In the genomic region with DNA sequence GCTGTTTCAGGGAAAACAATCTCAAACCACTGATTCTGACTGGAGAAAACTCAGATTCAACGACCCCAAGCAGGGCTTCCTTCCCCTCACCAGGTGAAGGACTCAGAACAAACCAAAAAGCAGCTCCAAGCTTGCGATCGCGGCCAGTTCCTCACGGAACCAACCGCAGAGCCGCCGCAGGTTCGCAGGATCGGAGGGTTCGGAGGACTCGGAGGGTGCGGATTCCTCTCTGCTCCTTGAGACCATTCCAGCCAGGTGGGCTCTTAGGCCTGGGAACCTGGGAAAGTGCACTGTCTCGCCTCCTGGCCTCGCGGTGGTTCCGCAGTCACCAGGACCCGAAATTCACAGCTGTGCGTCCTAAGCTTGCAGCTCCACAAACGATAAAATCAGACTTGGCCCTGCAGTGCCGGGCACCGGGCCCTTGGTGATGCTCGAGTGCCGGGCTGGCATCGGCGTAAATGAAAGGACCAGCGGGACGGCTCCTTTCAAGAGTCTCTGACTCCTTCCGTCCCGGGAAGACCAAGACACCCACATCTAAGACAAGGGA, we compare ENCODE assay signal across 8 cellular contexts.
DNase-seq lines count a peak whose midpoint lies in the region; ATAC-seq and TF ChIP-seq lines count a peak whose summit lies in the region.

No MANE protein-coding gene starts in this region.

- H2AFZ ChIP-seq in osteoblast (ENCODE audit: low read length) = peak overlapping the region; percentile 100

- 0% methylated on average over 13 to 30 of the region's 30 CpGs for WGBS in tibial nerve, 2 donors

- H3K4me2 ChIP-seq in osteoblast (ENCODE audit: insufficient read depth, low read length) = peak overlapping the region; percentile 95

- peak overlapping the region; percentile 60 for H3K4me3 ChIP-seq in SJSA1
- H3K4me3 ChIP-seq in osteoblast (ENCODE audit: insufficient read depth, low read length) = peak overlapping the region; percentile 92
- peak overlapping the region; percentile 67 to 92 (median 89) for H3K4me3 ChIP-seq in tibial nerve

- no peaks in the 10 kb centered on the region for H4K20me1 ChIP-seq in osteoblast (ENCODE audit: insufficient read depth, low read length)

- H3K27ac Mint-ChIP-seq in glutamatergic neuron (ENCODE audit: unreplicated experiment) = peak overlapping the region; percentile 84

- no peak for TF ChIP-seq POLR2A in tibial nerve (IDR thresholded peaks at IDR 0.05)

- H3K27me3 ChIP-seq in SJSA1 (replicated peaks) = no peaks in the 10 kb centered on the region
- peaks cover 24% of the 10 kb centered on the region for H3K27me3 ChIP-seq in osteoblast (ENCODE audit: insufficient read depth, low read length)
- peaks cover 0 to 6% of the 10 kb centered on the region in 2 donors for H3K27me3 ChIP-seq in tibial nerve

- H3K9me3 Mint-ChIP-seq in glutamatergic neuron (ENCODE audit: unreplicated experiment) = peaks cover 16% of the 10 kb centered on the region

- no peaks in the 10 kb centered on the region for H3K36me3 ChIP-seq in KOPT-K1 (ENCODE audit: insufficient read depth, low read length)
- no peaks in the 10 kb centered on the region for H3K36me3 ChIP-seq in SJSA1
- H3K36me3 ChIP-seq in osteoblast (ENCODE audit: insufficient read depth, low read length) = no peaks in the 10 kb centered on the region
- H3K36me3 ChIP-seq in tibial nerve = no peaks in the 10 kb centered on the region

- ATAC-seq in GM21737 (IDR thresholded peaks at IDR 0.05; ENCODE audit: unreplicated experiment) = peak; percentile 71

- H3K9me3 ChIP-seq in KOPT-K1 (ENCODE audit: insufficient read depth, low read length, poor library complexity, severe bottlenecking) = no peaks in the 10 kb centered on the region
- no peaks in the 10 kb centered on the region for H3K9me3 ChIP-seq in SJSA1 (replicated peaks)
- no peaks in the 10 kb centered on the region for H3K9me3 ChIP-seq in osteoblast (ENCODE audit: low read depth, low read length)
- no peaks in the 10 kb centered on the region for H3K9me3 ChIP-seq in tibial nerve

- H3K79me2 ChIP-seq in osteoblast (ENCODE audit: insufficient read depth, low read length) = no peaks in the 10 kb centered on the region

- TF ChIP-seq CTCF in glutamatergic neuron (IDR thresholded peaks at IDR 0.05; ENCODE audit: partially characterized antibody, unreplicated experiment) (no peak), osteoblast (IDR thresholded peaks at IDR 0.05; ENCODE audit: extremely low read depth, low read depth, low read length) (peak; percentile 63), tibial nerve (IDR thresholded peaks at IDR 0.05) (peak; percentile 16 to 59 (median 37))

- peaks cover 5% of the 10 kb centered on the region for H3K36me3 Mint-ChIP-seq in glutamatergic neuron (ENCODE audit: unreplicated experiment)

- H3K27ac ChIP-seq in KOPT-K1 (ENCODE audit: low read depth, low read length, poor library complexity, severe bottlenecking) (peak overlapping the region; percentile 85), SJSA1 (peak overlapping the region; percentile 10; the same call in 1 of the 2 replicates), osteoblast (ENCODE audit: low read depth, low read length) (peak overlapping the region; percentile 86), tibial nerve (peak overlapping the region; percentile 65 to 86 (median 80))

- H3K27me3 Mint-ChIP-seq in glutamatergic neuron (ENCODE audit: unreplicated experiment) = peaks cover 19% of the 10 kb centered on the region

- no peaks in the 10 kb centered on the region for H3K4me1 Mint-ChIP-seq in glutamatergic neuron (ENCODE audit: low read depth, unreplicated experiment)

- peak overlapping the region; percentile 96 for H3K4me3 Mint-ChIP-seq in glutamatergic neuron (ENCODE audit: unreplicated experiment)

- DNase-seq in EL = peak; percentile 92
- DNase-seq in SJSA1 (ENCODE audit: low read depth in 1 of 2, low spot score in 2 of 2) = peak in 1 of 2 experiments; percentile 88
- DNase-seq in activated naive CD4-positive, alpha-beta T cell treated with anti-CD3 and anti-CD28 coated beads, Interleukin-2, amount 50 U/mL, for 16 hours = peak; percentile 76
- peak; percentile 73 for DNase-seq in glutamatergic neuron
- peak; percentile 83 for DNase-seq in osteoblast (ENCODE audit: insufficient read length, low spot score, missing footprints)
- peak; percentile 30 to 38 for DNase-seq in tibial nerve (ENCODE audit: low spot score in 2 of 2)

- TF ChIP-seq EP300 in tibial nerve (IDR thresholded peaks at IDR 0.05) = no peak

- H3K4me1 ChIP-seq in SJSA1 (replicated peaks) (no peaks in the 10 kb centered on the region), osteoblast (ENCODE audit: insufficient read depth, low read length) (peaks cover 5% of the 10 kb centered on the region), tibial nerve (peaks cover 0 to 12% (median 3%) of the 10 kb centered on the region in 4 donors)

Comparison
In these comparisons a context has a peak if more than half of its experiments do, and no peak if none do; other contexts are left out.
1. H3K27ac ChIP-seq: peak in every context shown above with its lines; median percentile 86 in osteoblast; 85 in KOPT-K1; 80 in tibial nerve; 10 in SJSA1.